ENCODE assay signal across 1 cellular context in the genomic region with DNA sequence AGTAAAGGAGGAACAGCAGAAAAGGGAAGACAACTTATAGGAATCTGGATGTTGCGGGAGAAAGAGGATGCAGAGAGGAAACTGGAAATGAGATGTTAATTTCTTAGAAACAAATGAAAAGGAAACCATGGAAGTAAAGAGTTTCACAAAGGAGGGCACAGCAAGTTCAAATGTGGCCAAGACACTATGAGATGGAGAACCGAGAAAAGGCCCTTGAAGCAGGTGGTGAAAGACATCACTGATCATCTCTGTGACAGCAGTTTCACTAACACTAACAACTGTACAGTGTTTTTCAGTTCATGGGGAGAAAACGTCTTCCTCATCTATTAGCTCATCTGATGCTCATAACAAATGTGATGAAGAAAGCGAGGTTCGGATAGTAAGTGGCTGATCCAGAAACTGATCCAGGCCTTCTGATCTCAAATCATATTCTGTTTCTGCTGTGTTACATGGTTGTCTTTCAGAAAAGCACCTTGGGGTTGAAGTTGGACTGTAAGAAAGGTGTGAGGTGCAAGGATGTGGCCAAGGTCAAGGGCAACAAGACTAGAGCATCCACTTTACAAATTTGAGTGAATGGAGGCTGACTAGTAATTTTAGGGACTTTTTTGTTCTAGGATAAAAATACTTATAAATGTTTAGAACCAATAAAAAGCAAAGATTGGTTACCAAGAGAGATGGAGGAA.
TF ChIP-seq lines count a peak whose summit lies in the region.

No MANE protein-coding gene starts in this region.

TF ChIP-seq in HepG2, 621 proteins besides CTCF, POLR2A, EP300 and RAD21 (continued from another document):
- TF ChIP-seq, protein P1, sequence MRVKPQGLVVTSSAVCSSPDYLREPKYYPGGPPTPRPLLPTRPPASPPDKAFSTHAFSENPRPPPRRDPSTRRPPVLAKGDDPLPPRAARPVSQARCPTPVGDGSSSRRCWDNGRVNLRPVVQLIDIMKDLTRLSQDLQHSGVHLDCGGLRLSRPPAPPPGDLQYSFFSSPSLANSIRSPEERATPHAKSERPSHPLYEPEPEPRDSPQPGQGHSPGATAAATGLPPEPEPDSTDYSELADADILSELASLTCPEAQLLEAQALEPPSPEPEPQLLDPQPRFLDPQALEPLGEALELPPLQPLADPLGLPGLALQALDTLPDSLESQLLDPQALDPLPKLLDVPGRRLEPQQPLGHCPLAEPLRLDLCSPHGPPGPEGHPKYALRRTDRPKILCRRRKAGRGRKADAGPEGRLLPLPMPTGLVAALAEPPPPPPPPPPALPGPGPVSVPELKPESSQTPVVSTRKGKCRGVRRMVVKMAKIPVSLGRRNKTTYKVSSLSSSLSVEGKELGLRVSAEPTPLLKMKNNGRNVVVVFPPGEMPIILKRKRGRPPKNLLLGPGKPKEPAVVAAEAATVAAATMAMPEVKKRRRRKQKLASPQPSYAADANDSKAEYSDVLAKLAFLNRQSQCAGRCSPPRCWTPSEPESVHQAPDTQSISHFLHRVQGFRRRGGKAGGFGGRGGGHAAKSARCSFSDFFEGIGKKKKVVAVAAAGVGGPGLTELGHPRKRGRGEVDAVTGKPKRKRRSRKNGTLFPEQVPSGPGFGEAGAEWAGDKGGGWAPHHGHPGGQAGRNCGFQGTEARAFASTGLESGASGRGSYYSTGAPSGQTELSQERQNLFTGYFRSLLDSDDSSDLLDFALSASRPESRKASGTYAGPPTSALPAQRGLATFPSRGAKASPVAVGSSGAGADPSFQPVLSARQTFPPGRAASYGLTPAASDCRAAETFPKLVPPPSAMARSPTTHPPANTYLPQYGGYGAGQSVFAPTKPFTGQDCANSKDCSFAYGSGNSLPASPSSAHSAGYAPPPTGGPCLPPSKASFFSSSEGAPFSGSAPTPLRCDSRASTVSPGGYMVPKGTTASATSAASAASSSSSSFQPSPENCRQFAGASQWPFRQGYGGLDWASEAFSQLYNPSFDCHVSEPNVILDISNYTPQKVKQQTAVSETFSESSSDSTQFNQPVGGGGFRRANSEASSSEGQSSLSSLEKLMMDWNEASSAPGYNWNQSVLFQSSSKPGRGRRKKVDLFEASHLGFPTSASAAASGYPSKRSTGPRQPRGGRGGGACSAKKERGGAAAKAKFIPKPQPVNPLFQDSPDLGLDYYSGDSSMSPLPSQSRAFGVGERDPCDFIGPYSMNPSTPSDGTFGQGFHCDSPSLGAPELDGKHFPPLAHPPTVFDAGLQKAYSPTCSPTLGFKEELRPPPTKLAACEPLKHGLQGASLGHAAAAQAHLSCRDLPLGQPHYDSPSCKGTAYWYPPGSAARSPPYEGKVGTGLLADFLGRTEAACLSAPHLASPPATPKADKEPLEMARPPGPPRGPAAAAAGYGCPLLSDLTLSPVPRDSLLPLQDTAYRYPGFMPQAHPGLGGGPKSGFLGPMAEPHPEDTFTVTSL (CRISPR knock-in tag; IDR thresholded peaks at IDR 0.05; ENCODE audit: borderline replicate concordance) = no peak
- no peak for TF ChIP-seq ZNF432 (CRISPR knock-in tag; IDR thresholded peaks at IDR 0.05; ENCODE audit: borderline replicate concordance)
- no peak for TF ChIP-seq ZNF276 (CRISPR knock-in tag; IDR thresholded peaks at IDR 0.05; ENCODE audit: low read depth)
- TF ChIP-seq EZH2 (conservative IDR thresholded peaks at IDR 0.05; ENCODE audit: low read depth, low read length) = no peak
- TF ChIP-seq ZNF83 (CRISPR knock-in tag; IDR thresholded peaks at IDR 0.05; ENCODE audit: borderline replicate concordance) = no peak
- no peak for TF ChIP-seq FOXJ3 (CRISPR knock-in tag; IDR thresholded peaks at IDR 0.05; ENCODE audit: borderline replicate concordance)
